Comparison of ENCODE assay signal across 9 cellular contexts in the genomic region with DNA sequence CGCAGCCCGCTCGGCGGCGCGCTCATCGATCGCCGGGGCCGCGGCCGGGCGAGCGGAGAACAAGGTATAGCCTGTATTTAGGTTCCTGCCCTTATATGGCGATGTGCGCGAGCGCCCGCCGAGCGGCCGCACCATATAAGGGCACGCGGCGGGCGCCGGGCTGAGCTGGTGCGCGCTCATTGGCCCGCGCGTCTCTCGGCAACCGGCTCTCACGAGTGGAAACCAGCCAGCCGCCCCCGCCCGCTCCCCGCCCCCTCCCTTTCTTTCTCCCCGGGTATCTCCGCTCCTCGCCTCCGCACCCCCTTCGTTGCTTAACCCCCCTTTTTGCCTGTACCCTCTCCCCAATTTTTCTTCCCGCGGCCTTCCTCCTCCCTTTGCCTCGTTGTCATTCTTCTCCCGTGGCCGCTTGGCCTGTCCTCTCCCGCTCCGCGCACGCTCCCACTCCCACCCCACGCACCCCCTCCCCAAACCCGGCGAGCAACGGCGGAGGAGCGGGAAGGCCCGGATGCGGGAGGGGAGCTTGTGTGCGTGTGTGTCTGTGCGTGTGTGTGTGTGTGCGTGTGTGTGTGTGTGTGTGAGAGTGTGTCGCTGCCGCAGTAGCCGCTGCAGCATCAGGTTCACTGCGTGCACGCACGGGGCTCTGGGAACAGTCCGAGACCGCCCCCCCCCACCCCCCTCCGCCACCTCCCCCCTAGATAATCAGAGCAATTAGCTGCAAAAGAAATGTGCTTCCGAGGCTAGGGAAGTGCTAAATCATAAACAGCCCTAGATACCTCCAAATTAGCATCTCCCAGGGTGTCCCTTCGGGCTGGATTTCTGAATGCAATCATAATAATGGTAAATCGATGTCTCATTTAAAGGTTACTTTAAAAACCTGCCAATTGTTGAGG. TPM values are rescaled to one million over a fixed set of nuclear protein-coding genes. Genes with fewer than 3 reads are reported as not detected.
DNase-seq lines count a peak whose midpoint lies in the region; ATAC-seq and TF ChIP-seq lines count a peak whose summit lies in the region.
"Had no signal": no experiment of that assay in that cellular context is flagged by ENCODE, and none has a peak within 500 bp of the region (broad histone marks: within the 10 kb centered on the region; RNA-seq: fewer than 3 reads in every experiment).

No MANE protein-coding gene starts in this region.

- H3K36me3 Mint-ChIP-seq in activated CD4-positive, alpha-beta T cell treated with anti-CD3 and anti-CD28 coated beads for 36 hours (ENCODE audit: low read depth), result no peaks in the 10 kb centered on the region

- POLR2A ChIA-PET in AG04450 (lab: Yijun Ruan, JAX), result interaction anchor here (0.6 to 5.5 kb wide), 2 partner anchors 13 to 29 kb away, joined by 4 to 26 read pairs; partner anchors contain the start of genes CBX4 and CBX8
- POLR2A ChIA-PET in activated CD4-positive, alpha-beta T cell treated with anti-CD3 and anti-CD28 coated beads for 36 hours (lab: Charles Lee), result interaction anchor here (1.0 to 1.5 kb wide), 2 partner anchors 14 to 29 kb away, joined by 3 to 6 read pairs; partner anchors contain the start of genes CBX4 and CBX8

- H3K4me3 ChIP-seq in AG04450 (ENCODE audit: low read depth, low read length) (peak overlapping the region; percentile 27), lower lobe of right lung (no peak overlapping the region)
- H3K4me3 ChIP-seq: suprapubic skin had no signal

- peaks cover 41% of the 10 kb centered on the region for H3K4me1 ChIP-seq in lower lobe of right lung

- peaks cover 87% of the 10 kb centered on the region for H3K27me3 ChIP-seq in AG04450 (ENCODE audit: control insufficient read depth, insufficient read depth, low read length)
- peaks cover 93% of the 10 kb centered on the region for H3K27me3 ChIP-seq in lower lobe of right lung (ENCODE audit: low read depth)

- H3K4me1 Mint-ChIP-seq in activated CD4-positive, alpha-beta T cell treated with anti-CD3 and anti-CD28 coated beads for 36 hours, result peaks cover 39% of the 10 kb centered on the region

- no peak overlapping the region for H3K27ac Mint-ChIP-seq in activated CD4-positive, alpha-beta T cell treated with anti-CD3 and anti-CD28 coated beads for 36 hours

- H3K4me3 Mint-ChIP-seq in activated CD4-positive, alpha-beta T cell treated with anti-CD3 and anti-CD28 coated beads for 36 hours, result peak overlapping the region; percentile 18

- no peak for TF ChIP-seq CTCF in AG04450 (IDR thresholded peaks at IDR 0.05; ENCODE audit: low read depth, low read length)
- no peak for TF ChIP-seq CTCF in lower lobe of right lung (IDR thresholded peaks at IDR 0.05)

- H3K27ac ChIP-seq in AG04450 (ENCODE audit: low read depth, low read length) (no peak overlapping the region), lower lobe of right lung (no peak overlapping the region)
- H3K27ac ChIP-seq: suprapubic skin had no signal

- peak; percentile 66 for ATAC-seq in HG03442 (IDR thresholded peaks at IDR 0.05; ENCODE audit: unreplicated experiment)
- peak; percentile 90 for ATAC-seq in activated CD4-positive, alpha-beta T cell treated with anti-CD3 and anti-CD28 coated beads for 36 hours
- ATAC-seq in lower lobe of right lung, result peak; percentile 68 to 71

- H3K9me3 Mint-ChIP-seq in activated CD4-positive, alpha-beta T cell treated with anti-CD3 and anti-CD28 coated beads for 36 hours (ENCODE audit: low read depth), result no peaks in the 10 kb centered on the region

- no peaks in the 10 kb centered on the region; the same call in 1 of the 2 replicates for H3K9me3 ChIP-seq in AG04450 (ENCODE audit: control insufficient read depth, insufficient read depth, low read length)
- H3K9me3 ChIP-seq in lower lobe of right lung, result no peaks in the 10 kb centered on the region
- H3K9me3 ChIP-seq: suprapubic skin had no signal

- H3K27me3 Mint-ChIP-seq in activated CD4-positive, alpha-beta T cell treated with anti-CD3 and anti-CD28 coated beads for 36 hours, result peaks cover 59% of the 10 kb centered on the region

- DNase-seq in AG04450 (ENCODE audit: low read depth, low spot score), result no peak
- DNase-seq in GM19238 (ENCODE audit: insufficient read length, low spot score), result peak; percentile 85
- DNase-seq in NCI-H510A (lab: John Stamatoyannopoulos, UW), result peak; percentile 90
- peak; percentile 90 for DNase-seq in activated CD4-positive, alpha-beta T cell treated with anti-CD3 and anti-CD28 coated beads for 36 hours
- peak; percentile 75 for DNase-seq in cerebellum (ENCODE audit: low spot score)
- DNase-seq in lower lobe of right lung, result peak; percentile 79
- peak; percentile 74 for DNase-seq in stimulated activated CD8-positive, alpha-beta memory T cell treated with anti-CD3 and anti-CD28 coated beads, Interleukin-12 subunit alpha, Interleukin-12 subunit beta, amount 100 ng/mL, for 4 hours (ENCODE audit: low read depth)

- intact Hi-C loops in activated CD4-positive, alpha-beta T cell treated with anti-CD3 and anti-CD28 coated beads for 36 hours (cut with DNase I, micrococcal nuclease), result loop anchor here (1.0 to 2.0 kb wide), 6 partner anchors 13 to 337 kb away; partner anchors contain the start of genes CBX4 (in 2 of the 2), CBX8 (in 2 of the 2) and EIF4A3 (in 1 of the 2)
- intact Hi-C loops in lower lobe of right lung (cut with DNase I), result no loop called here

- CTCF ChIA-PET in AG04450 (lab: Charles Lee), result interaction anchor here (0.6 to 1.8 kb wide), 3 partner anchors 14 to 195 kb away, joined by 3 to 6 read pairs (median 5); partner anchors contain the start of genes CBX4 and CBX8
- CTCF ChIA-PET in activated CD4-positive, alpha-beta T cell treated with anti-CD3 and anti-CD28 coated beads for 36 hours (lab: Charles Lee), result interaction anchor here (0.7 to 2.3 kb wide), 8 partner anchors 7 to 99 kb away, joined by 3 to 14 read pairs (median 3); partner anchors contain the start of genes CBX4 and CBX8

- no peaks in the 10 kb centered on the region for H3K36me3 ChIP-seq in lower lobe of right lung
- H3K36me3 ChIP-seq: suprapubic skin had no signal

RNA-seq across cellular contexts. Expression of gene CBX8, which starts 13.5 kb away (rescaled TPM):
- 0.37 and 1.5 TPM in 2 replicates for polyA plus RNA-seq in AG04450 (2011; rRNA removed)
- 0.87 and 1.4 TPM in 2 replicates for polyA minus RNA-seq in AG04450 (2011; rRNA and poly(A)+ RNA removed)
- total RNA-seq in activated CD4-positive, alpha-beta T cell treated with anti-CD3 and anti-CD28 coated beads for 36 hours, result 1 to 10 TPM; 4.7 to 6.0 TPM
- total RNA-seq in cerebellum (7.4 TPM), lower lobe of right lung (5.8 TPM)

RNA-seq across cellular contexts. Expression of gene CBX4, which starts 28.9 kb away (rescaled TPM):
- 6.6 and 7.6 TPM in 2 replicates for polyA plus RNA-seq in AG04450 (2011; rRNA removed)
- polyA minus RNA-seq in AG04450 (2011; rRNA and poly(A)+ RNA removed), result 7.0 and 8.1 TPM in 2 replicates
- 10 to 100 TPM; 14.9 to 18.5 TPM for total RNA-seq in activated CD4-positive, alpha-beta T cell treated with anti-CD3 and anti-CD28 coated beads for 36 hours
- total RNA-seq in cerebellum (15.4 TPM), lower lobe of right lung (20.6 TPM)

RNA-seq across cellular contexts. Expression of gene CBX2, which starts 32.4 kb away (rescaled TPM):
- polyA plus RNA-seq in AG04450 (2011; rRNA removed), result 2.2 and 2.3 TPM in 2 replicates
- polyA minus RNA-seq in AG04450 (2011; rRNA and poly(A)+ RNA removed), result 3.2 and 4.4 TPM in 2 replicates
- 1 to 10 TPM; 4.2 to 4.3 TPM for total RNA-seq in activated CD4-positive, alpha-beta T cell treated with anti-CD3 and anti-CD28 coated beads for 36 hours
- 19.9 TPM for total RNA-seq in cerebellum
- 3.9 TPM for total RNA-seq in lower lobe of right lung
